ENCODE assay signal across 17 cellular contexts in the genomic region with DNA sequence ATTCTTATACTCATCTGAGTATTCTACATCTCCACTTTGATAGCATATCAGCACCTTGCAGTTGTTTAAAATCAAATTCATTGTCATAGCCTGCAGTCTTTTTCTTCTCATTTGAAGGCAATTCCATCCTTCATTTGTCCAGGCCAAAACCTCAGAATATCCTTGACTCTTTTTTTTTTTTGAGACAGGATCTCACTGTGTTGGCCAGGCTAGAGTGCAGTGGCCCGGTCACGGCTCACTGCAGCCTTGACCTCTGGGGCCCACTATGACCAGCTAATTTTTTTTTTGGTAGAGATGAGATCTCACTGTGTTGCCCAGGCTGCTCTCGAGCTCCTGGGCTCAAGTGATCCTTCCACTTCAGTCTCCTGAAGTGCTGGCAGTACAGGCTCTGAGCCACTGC. TPM values are rescaled to one million over a fixed set of nuclear protein-coding genes. Genes with fewer than 3 reads are reported as not detected.
DNase-seq lines count a peak whose midpoint lies in the region; ATAC-seq and TF ChIP-seq lines count a peak whose summit lies in the region.
"Had no signal": no experiment of that assay in that cellular context is flagged by ENCODE, and none has a peak within 500 bp of the region (broad histone marks: within the 10 kb centered on the region; RNA-seq: fewer than 3 reads in every experiment).

No MANE protein-coding gene starts in this region.

- POLR2A ChIA-PET in CD8-positive, alpha-beta T cell (lab: Charles Lee): interaction anchor here (15.1 kb wide), 1 partner anchor 43 kb away, joined by 625 read pairs; the partner anchor contains the start of gene CNOT6L

- no peaks in the 10 kb centered on the region for H3K9me3 Mint-ChIP-seq in activated T-cell treated with anti-CD3 and anti-CD28 coated beads, Interleukin-2, amount 50 U/mL, for 24 hours
- no peaks in the 10 kb centered on the region for H3K9me3 Mint-ChIP-seq in CD8-positive, alpha-beta T cell
- H3K9me3 Mint-ChIP-seq in activated T-helper 2 cell treated with anti-CD3 and anti-CD28 coated beads, Interferon-gamma antibody, Interleukin-2, Interleukin-4, amounts not matched to agents 10 μg/mL and 5 μg/mL and 100 μg/mL, durations not matched to agents 14 hours and 24 hours and 36 hours: no peaks in the 10 kb centered on the region
- H3K9me3 Mint-ChIP-seq in natural killer cell: no peaks in the 10 kb centered on the region
- H3K9me3 Mint-ChIP-seq: HFFc6 had no signal

- H3K27me3 ChIP-seq in CD8-positive, alpha-beta T cell (ENCODE audit: insufficient read depth, low read length): no peaks in the 10 kb centered on the region
- H3K27me3 ChIP-seq: SJCRH30 had no signal

- intact Hi-C loops in CD8-positive, alpha-beta T cell (cut with DNase I, micrococcal nuclease): loop anchor here (5.0 to 10.0 kb wide), 4 partner anchors 710 to 1870 kb away; partner anchors contain the start of genes BMP2K (in 2 of the 2), CCNG2 (in 1 of the 2) and SDAD1 (in 1 of the 2)
- intact Hi-C loops in activated T-helper 2 cell treated with anti-CD3 and anti-CD28 coated beads, Interferon-gamma antibody, Interleukin-2, Interleukin-4, amounts not matched to agents 10 μg/mL and 5 μg/mL and 100 μg/mL, durations not matched to agents 14 hours and 24 hours and 36 hours (cut with micrococcal nuclease): loop anchor here (10.0 kb wide), 1 partner anchor 240 kb away; no protein-coding TSS in a partner anchor
- intact Hi-C loops in natural killer cell (cut with micrococcal nuclease): no loop called here

- H3K36me3 Mint-ChIP-seq in activated T-cell treated with anti-CD3 and anti-CD28 coated beads, Interleukin-2, amount 50 U/mL, for 24 hours (ENCODE audit: low read depth): peaks cover 73% of the 10 kb centered on the region
- H3K36me3 Mint-ChIP-seq in CD8-positive, alpha-beta T cell: peaks cover 49% of the 10 kb centered on the region
- H3K36me3 Mint-ChIP-seq in activated T-helper 2 cell treated with anti-CD3 and anti-CD28 coated beads, Interferon-gamma antibody, Interleukin-2, Interleukin-4, amounts not matched to agents 10 μg/mL and 5 μg/mL and 100 μg/mL, durations not matched to agents 14 hours and 24 hours and 36 hours (ENCODE audit: low read depth): peaks cover 38% of the 10 kb centered on the region
- H3K36me3 Mint-ChIP-seq in natural killer cell: peaks cover 11% of the 10 kb centered on the region

- TF ChIP-seq CTCF in CD8-positive, alpha-beta T cell (IDR thresholded peaks at IDR 0.05): no peak
- TF ChIP-seq CTCF in natural killer cell (IDR thresholded peaks at IDR 0.05): no peak

- no peak overlapping the region for H3K27ac ChIP-seq in CD8-positive, alpha-beta T cell (ENCODE audit: low read depth, low read length)
- H3K27ac ChIP-seq: RWPE1, SJCRH30 had no signal

- peak overlapping the region; percentile 67 for H3K27ac Mint-ChIP-seq in activated T-cell treated with anti-CD3 and anti-CD28 coated beads, Interleukin-2, amount 50 U/mL, for 24 hours
- peak overlapping the region; percentile 4 for H3K27ac Mint-ChIP-seq in CD8-positive, alpha-beta T cell
- H3K27ac Mint-ChIP-seq in activated T-helper 2 cell treated with anti-CD3 and anti-CD28 coated beads, Interferon-gamma antibody, Interleukin-2, Interleukin-4, amounts not matched to agents 10 μg/mL and 5 μg/mL and 100 μg/mL, durations not matched to agents 14 hours and 24 hours and 36 hours: no peak overlapping the region
- peak overlapping the region; percentile 14 to 41 for H3K27ac Mint-ChIP-seq in natural killer cell
- H3K27ac Mint-ChIP-seq: HFFc6 had no signal

- H3K27me3 Mint-ChIP-seq in activated T-cell treated with anti-CD3 and anti-CD28 coated beads, Interleukin-2, amount 50 U/mL, for 24 hours: no peaks in the 10 kb centered on the region
- no peaks in the 10 kb centered on the region for H3K27me3 Mint-ChIP-seq in CD8-positive, alpha-beta T cell (ENCODE audit: low read depth)
- no peaks in the 10 kb centered on the region for H3K27me3 Mint-ChIP-seq in activated T-helper 2 cell treated with anti-CD3 and anti-CD28 coated beads, Interferon-gamma antibody, Interleukin-2, Interleukin-4, amounts not matched to agents 10 μg/mL and 5 μg/mL and 100 μg/mL, durations not matched to agents 14 hours and 24 hours and 36 hours (ENCODE audit: low read depth)
- no peaks in the 10 kb centered on the region for H3K27me3 Mint-ChIP-seq in natural killer cell (ENCODE audit: low read depth in 2 of 2)

- no peak for DNase-seq in activated T-cell treated with anti-CD3 and anti-CD28 coated beads, Interleukin-2, amount 50 U/mL, for 24 hours
- DNase-seq in activated T-cell treated with anti-CD3 and anti-CD28 coated beads for 4 hours: no peak
- DNase-seq in CD8-positive, alpha-beta T cell: no peak
- no peak for DNase-seq in activated T-helper 2 cell treated with anti-CD3 and anti-CD28 coated beads, Interferon-gamma antibody, Interleukin-2, Interleukin-4, amounts not matched to agents 10 μg/mL and 5 μg/mL and 100 μg/mL, durations not matched to agents 14 hours and 24 hours and 36 hours (ENCODE audit: low spot score)
- no peak for DNase-seq in natural killer cell
- no peak for DNase-seq in NCI-H82 treated with DMSO at 0.1 percent for 48 hours (lab: John Stamatoyannopoulos, UW; ENCODE audit: unreplicated experiment)
- DNase-seq: AML-193, EL, HFFc6, Karpas-422, NCI-H2029, NCI-H526, OCI-M1 had no signal

- CTCF ChIA-PET in CD8-positive, alpha-beta T cell (lab: Charles Lee): interaction anchor here (0.5 kb wide), 1 partner anchor 441 kb away, joined by 6 read pairs; no protein-coding TSS in a partner anchor

- H3K4me3 Mint-ChIP-seq in activated T-cell treated with anti-CD3 and anti-CD28 coated beads, Interleukin-2, amount 50 U/mL, for 24 hours: no peak overlapping the region
- H3K4me3 Mint-ChIP-seq in CD8-positive, alpha-beta T cell: no peak overlapping the region
- peak overlapping the region; percentile 22 for H3K4me3 Mint-ChIP-seq in activated T-helper 2 cell treated with anti-CD3 and anti-CD28 coated beads, Interferon-gamma antibody, Interleukin-2, Interleukin-4, amounts not matched to agents 10 μg/mL and 5 μg/mL and 100 μg/mL, durations not matched to agents 14 hours and 24 hours and 36 hours (ENCODE audit: low read depth)
- no peak overlapping the region for H3K4me3 Mint-ChIP-seq in natural killer cell

- no peak overlapping the region for H3K4me3 ChIP-seq in CD8-positive, alpha-beta T cell (ENCODE audit: low read depth, low read length)
- H3K4me3 ChIP-seq: SJCRH30 had no signal

- no peaks in the 10 kb centered on the region for H3K9me3 ChIP-seq in CD8-positive, alpha-beta T cell (ENCODE audit: low read length)
- H3K9me3 ChIP-seq: SJCRH30 had no signal

- H3K4me1 Mint-ChIP-seq in activated T-cell treated with anti-CD3 and anti-CD28 coated beads, Interleukin-2, amount 50 U/mL, for 24 hours (ENCODE audit: low read depth): peaks cover 69% of the 10 kb centered on the region
- peaks cover 63% of the 10 kb centered on the region for H3K4me1 Mint-ChIP-seq in CD8-positive, alpha-beta T cell (ENCODE audit: low read depth)
- H3K4me1 Mint-ChIP-seq in activated T-helper 2 cell treated with anti-CD3 and anti-CD28 coated beads, Interferon-gamma antibody, Interleukin-2, Interleukin-4, amounts not matched to agents 10 μg/mL and 5 μg/mL and 100 μg/mL, durations not matched to agents 14 hours and 24 hours and 36 hours (ENCODE audit: low read depth): peaks cover 40% of the 10 kb centered on the region
- H3K4me1 Mint-ChIP-seq in natural killer cell: peaks cover 58 to 74% of the 10 kb centered on the region in 2 donors

- no peak for ATAC-seq in CD8-positive, alpha-beta T cell
- no peak for ATAC-seq in natural killer cell
- ATAC-seq in GM19463 (IDR thresholded peaks at IDR 0.05; ENCODE audit: unreplicated experiment): no peak
- ATAC-seq in GM19328 (IDR thresholded peaks at IDR 0.05; ENCODE audit: unreplicated experiment): no peak

- H3K36me3 ChIP-seq in CD8-positive, alpha-beta T cell (ENCODE audit: insufficient read depth, low read length): no peaks in the 10 kb centered on the region

- H3K4me1 ChIP-seq in CD8-positive, alpha-beta T cell (ENCODE audit: insufficient read depth, low read length): peaks cover 16% of the 10 kb centered on the region

RNA-seq across cellular contexts. Expression of gene MRPL1, which starts 2.6 kb away (rescaled TPM):
- total RNA-seq in CD8-positive, alpha-beta T cell: 10 to 100 TPM; 14.8 to 20.5 TPM
- total RNA-seq in activated T-helper 2 cell treated with anti-CD3 and anti-CD28 coated beads, Interferon-gamma antibody, Interleukin-2, Interleukin-4, amounts not matched to agents 10 μg/mL and 5 μg/mL and 100 μg/mL, durations not matched to agents 14 hours and 24 hours and 36 hours: 50.6 and 60.3 TPM in 2 replicates
- total RNA-seq in natural killer cell: 10 to 100 TPM; 17.9 to 22.9 (median 22.9) TPM

RNA-seq across cellular contexts. Expression of gene CNOT6L, which starts 46.1 kb away (rescaled TPM):
- total RNA-seq in CD8-positive, alpha-beta T cell: 100 to 1,000 TPM; 324 to 341 TPM
- total RNA-seq in activated T-helper 2 cell treated with anti-CD3 and anti-CD28 coated beads, Interferon-gamma antibody, Interleukin-2, Interleukin-4, amounts not matched to agents 10 μg/mL and 5 μg/mL and 100 μg/mL, durations not matched to agents 14 hours and 24 hours and 36 hours: 94.8 and 105 TPM in 2 replicates
- total RNA-seq in natural killer cell: 100 to 1,000 TPM; 172 to 237 (median 193) TPM
